ENCODE assay signal across 12 cellular contexts in the genomic region with DNA sequence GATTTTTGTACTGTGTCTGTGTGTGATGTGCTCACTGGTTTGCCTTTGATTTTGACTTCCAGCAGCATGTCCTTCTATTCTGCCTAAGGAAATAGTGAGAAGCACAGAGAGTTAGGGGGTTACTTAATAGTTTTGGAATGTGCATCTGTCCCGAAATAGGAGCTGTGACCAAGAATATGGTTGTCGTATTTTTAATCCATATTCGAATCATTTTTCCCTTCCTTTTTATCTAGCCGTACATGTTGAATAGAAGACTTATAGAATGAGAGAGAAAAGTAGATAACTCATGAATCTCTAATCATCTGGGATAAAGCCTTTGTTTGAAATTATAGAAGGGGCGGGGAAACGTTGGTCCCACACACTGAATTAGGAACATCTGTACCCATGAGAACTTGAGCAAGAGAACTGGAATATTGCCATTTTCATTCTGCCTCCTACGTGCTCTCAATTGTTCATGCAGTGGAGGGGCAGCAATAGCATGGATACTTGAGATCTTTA. TPM values are rescaled to one million over a fixed set of nuclear protein-coding genes. Genes with fewer than 3 reads are reported as not detected.
DNase-seq lines count a peak whose midpoint lies in the region; ATAC-seq and TF ChIP-seq lines count a peak whose summit lies in the region.
"Had no signal": no experiment of that assay in that cellular context is flagged by ENCODE, and none has a peak within 500 bp of the region (broad histone marks: within the 10 kb centered on the region; RNA-seq: fewer than 3 reads in every experiment).

No MANE protein-coding gene starts in this region.

- H3F3A ChIP-seq in GM23248 (ENCODE audit: insufficient read depth), result peaks cover 50% of the 10 kb centered on the region

- H3K4me1 ChIP-seq in GM23248 (ENCODE audit: insufficient read depth) (peaks cover 49% of the 10 kb centered on the region), left lung (peaks cover 13 to 51% of the 10 kb centered on the region in 2 donors), thoracic aorta (ENCODE audit: control insufficient read depth in 1 of 2, low read depth in 2 of 2) (peaks cover 22 to 48% of the 10 kb centered on the region in 2 donors)

- no peaks in the 10 kb centered on the region for H3K9me2 ChIP-seq in GM23248 (ENCODE audit: insufficient read depth)

- H3K4me3 ChIP-seq in GM23248 (peak overlapping the region; percentile 57), left lung (no peak overlapping the region), thoracic aorta (peak overlapping the region; percentile 19)

- no peaks in the 10 kb centered on the region for H4K20me1 ChIP-seq in GM23248 (ENCODE audit: insufficient read depth)

- peaks cover 70% of the 10 kb centered on the region for H3K79me2 ChIP-seq in GM23248 (ENCODE audit: insufficient read depth)

- DNase-seq in GM23248, result peak; percentile 90
- peak; percentile 56 for DNase-seq in brain pericyte (ENCODE audit: low read depth, low spot score)
- no peak for DNase-seq in left lung
- no peak for DNase-seq in thoracic aorta (ENCODE audit: low spot score)
- no peak for DNase-seq in NCI-H187 treated with DMSO at 0.1 percent for 48 hours (lab: John Stamatoyannopoulos, UW)
- DNase-seq in activated T-cell treated with anti-CD3 and anti-CD28 coated beads, Interleukin-2, amount 50 U/mL, for 4 hours, result no peak
- DNase-seq in SIG-M5 (lab: John Stamatoyannopoulos, UW), result no peak
- DNase-seq: activated naive CD8-positive, alpha-beta T cell treated with anti-CD3 and anti-CD28 coated beads, Interleukin-2, amount 10 ng/mL, durations not matched to agents 7 days and 5 days; NCI-H345; small intestine had no signal

- H3K4me2 ChIP-seq in GM23248 (ENCODE audit: unreplicated experiment), result peak overlapping the region; percentile 74

- no peaks in the 10 kb centered on the region for H3K27me3 Mint-ChIP-seq in activated T-cell treated with anti-CD3 and anti-CD28 coated beads, Interleukin-2, amount 50 U/mL, for 4 hours (ENCODE audit: low read depth)
- H3K27me3 Mint-ChIP-seq: activated naive CD8-positive, alpha-beta T cell treated with anti-CD3 and anti-CD28 coated beads, Interleukin-2, amount 10 ng/mL, durations not matched to agents 7 days and 5 days had no signal

- H3K27ac ChIP-seq in GM23248 (peak overlapping the region; percentile 98), left lung (peak overlapping the region; percentile 55 to 73), thoracic aorta (peak overlapping the region; percentile 79 to 87)
- H3K27ac ChIP-seq: HL-60 had no signal

- intact Hi-C loops in left lung (cut with DNase I), result no loop called here

- H3K36me3 Mint-ChIP-seq in activated T-cell treated with anti-CD3 and anti-CD28 coated beads, Interleukin-2, amount 50 U/mL, for 4 hours (ENCODE audit: insufficient read depth), result peaks cover 20% of the 10 kb centered on the region

- TF ChIP-seq CTCF in left lung (IDR thresholded peaks at IDR 0.05) (no peak), thoracic aorta (IDR thresholded peaks at IDR 0.05) (no peak)

- H3K4me1 Mint-ChIP-seq in activated T-cell treated with anti-CD3 and anti-CD28 coated beads, Interleukin-2, amount 50 U/mL, for 4 hours (ENCODE audit: low read depth), result peaks cover 58% of the 10 kb centered on the region

- no peaks in the 10 kb centered on the region for H3K9me3 ChIP-seq in GM23248 (ENCODE audit: low read depth)
- no peaks in the 10 kb centered on the region for H3K9me3 ChIP-seq in left lung
- H3K9me3 ChIP-seq in thoracic aorta, result no peaks in the 10 kb centered on the region

- H3K27me3 ChIP-seq in GM23248 (replicated peaks; ENCODE audit: insufficient read depth), result no peaks in the 10 kb centered on the region
- no peaks in the 10 kb centered on the region for H3K27me3 ChIP-seq in left lung
- H3K27me3 ChIP-seq in thoracic aorta (replicated peaks; ENCODE audit: insufficient read depth), result no peaks in the 10 kb centered on the region

- H3K36me3 ChIP-seq in GM23248 (ENCODE audit: low read depth) (0 out of 2 replicates have a peak, but pooled peaks cover 7% of the 10 kb centered on the region), left lung (no peaks in the 10 kb centered on the region), thoracic aorta (no peaks in the 10 kb centered on the region)

- WGBS in GM23248 (ENCODE audit: low coverage in 1 of 2, low lambda C conversion rate in 2 of 2, missing lambda C conversion rate in 2 of 2), 2 experiments, result 1% methylated on average over 7 of the region's 7 CpGs

- peak overlapping the region; percentile 23; the same call in 1 of the 2 replicates for H2AFZ ChIP-seq in GM23248

- ATAC-seq in left lung (peak; percentile 27), thoracic aorta (ENCODE audit: insufficient number of reproducible peaks, low FRiP score, low read depth) (peak; percentile 82), GM19452 (IDR thresholded peaks at IDR 0.05; ENCODE audit: unreplicated experiment) (no peak)
- no peak for ATAC-seq in activated T-cell treated with anti-CD3 and anti-CD28 coated beads, Interleukin-2, amount 50 U/mL, for 4 hours

- H3K9me3 Mint-ChIP-seq in activated T-cell treated with anti-CD3 and anti-CD28 coated beads, Interleukin-2, amount 50 U/mL, for 4 hours, result no peaks in the 10 kb centered on the region
- H3K9me3 Mint-ChIP-seq: activated naive CD8-positive, alpha-beta T cell treated with anti-CD3 and anti-CD28 coated beads, Interleukin-2, amount 10 ng/mL, durations not matched to agents 7 days and 5 days had no signal

- in situ Hi-C loops in GM23248 (cut with MboI), result no loop called here

- H3K4me3 Mint-ChIP-seq in activated T-cell treated with anti-CD3 and anti-CD28 coated beads, Interleukin-2, amount 50 U/mL, for 4 hours, result no peak overlapping the region
- H3K4me3 Mint-ChIP-seq: activated naive CD8-positive, alpha-beta T cell treated with anti-CD3 and anti-CD28 coated beads, Interleukin-2, amount 10 ng/mL, durations not matched to agents 7 days and 5 days had no signal

- H3K9ac ChIP-seq in GM23248, result peak overlapping the region; percentile 81

RNA-seq across cellular contexts. Expression of gene CRTC3, which starts 23.6 kb away (rescaled TPM):
- total RNA-seq in GM23248 (2014; rRNA removed; shearing (Covaris generic)), result 15.7 and 18.6 TPM in 2 replicates
- polyA plus RNA-seq in GM23248 (2016; fragmentation: Nextera tagmentation; extraction: Ambion mirVana), result 16.9 and 18.1 TPM in 2 replicates
- total RNA-seq in left lung (10 to 100 TPM; 33.0 to 36.4 TPM), thoracic aorta (10 to 100 TPM; 73.2 to 89.8 TPM)
- total RNA-seq in activated T-cell treated with anti-CD3 and anti-CD28 coated beads, Interleukin-2, amount 50 U/mL, for 4 hours, result 10 to 100 TPM; 28.2 to 33.0 (median 29.8) TPM

Comparison
In these comparisons a context has a peak if more than half of its experiments do, and no peak if none do; other contexts are left out.
1. DNase-seq: peak in GM23248 (single experiment) and brain pericyte (single experiment); none in left lung (0 of 2), thoracic aorta (single experiment), NCI-H187 treated with DMSO at 0.1 percent for 48 hours (single experiment), activated T-cell treated with anti-CD3 and anti-CD28 coated beads, Interleukin-2, amount 50 U/mL, for 4 hours (single experiment) and SIG-M5 (single experiment).
2. H3K4me3 ChIP-seq: peak in GM23248 (single experiment) and thoracic aorta (single experiment); none in left lung (0 of 2).
3. ATAC-seq: peak in left lung (single experiment) and thoracic aorta (single experiment); none in GM19452 (single experiment) and activated T-cell treated with anti-CD3 and anti-CD28 coated beads, Interleukin-2, amount 50 U/mL, for 4 hours (0 of 2).
4. Peak in every context shown above with its lines, with median percentiles within 50 percentile points of each other: H3K27ac ChIP-seq.